21 cellular contexts compared by ENCODE assay signal in genomic region chr5:3891118-3891517, GRCh38.
A peak's percentile ranks its signal among the peaks of the same experiment; 100 is the strongest.
DNase-seq lines count a peak whose midpoint lies in the region; ATAC-seq, FAIRE-seq and TF ChIP-seq lines count a peak whose summit lies in the region.
"Had no signal": no experiment of that assay in that cellular context is flagged by ENCODE, and none has a peak within 500 bp of the region (broad histone marks: within the 10 kb centered on the region; RNA-seq: fewer than 3 reads in every experiment).

No MANE protein-coding gene starts in this region.

- no peaks in the 10 kb centered on the region for H3K27me3 Mint-ChIP-seq in immature natural killer cell (ENCODE audit: low read depth in 3 of 3)

- no peak overlapping the region for H3K18ac ChIP-seq in H1 (ENCODE audit: extremely low read depth, low read length)

- 50% methylated on average over 3 of the region's 3 CpGs; no CpG with 5 or more reads in 1 of the 2 experiments for WGBS in H1 (ENCODE audit: extremely low coverage in 1 of 2, insufficient coverage in 1 of 2, insufficient read length in 1 of 2, insufficient replicate concordance in 2 of 2, low coverage in 1 of 2, low lambda C conversion rate in 2 of 2, missing lambda C conversion rate in 1 of 2), 2 experiments

- TF ChIP-seq EP300 in H1 (IDR thresholded peaks at IDR 0.05; ENCODE audit: borderline replicate concordance in 1 of 2, low read depth in 2 of 2, low read length in 2 of 2): no peak

- no peak overlapping the region for H3K23ac ChIP-seq in H1 (ENCODE audit: insufficient read length)

- peak overlapping the region; percentile 51 to 69 (median 59) for H3K4me3 Mint-ChIP-seq in immature natural killer cell

- H2BK120ac ChIP-seq in H1 (replicated peaks; ENCODE audit: low read depth, low read length): no peak overlapping the region

- peak overlapping the region in 1 of 2 experiments; percentile 32; a peak in 1 of 4 replicates for H3K4me2 ChIP-seq in H1 (ENCODE audit: insufficient read depth in 1 of 2, low read depth in 2 of 2, low read length in 2 of 2)
- H3K4me2 ChIP-seq: SK-N-SH had no signal

- H3K27me3 ChIP-seq in H1 (replicated peaks in 1 of 4; ENCODE audit: control insufficient read depth in 3 of 4, extremely low read depth in 1 of 4, insufficient read depth in 3 of 4, low read length in 3 of 4): no peaks in the 10 kb centered on the region

- no peak for TF ChIP-seq RAD21 in H1 (IDR thresholded peaks at IDR 0.05 in 1 of 2, conservative IDR thresholded peaks at IDR 0.05 in 1 of 2; ENCODE audit: low read depth in 2 of 2, low read length in 2 of 2)

- no peak overlapping the region for H3K9ac ChIP-seq in H1 (replicated peaks in 1 of 4; ENCODE audit: extremely low read depth in 1 of 4, low read depth in 3 of 4, low read length in 3 of 4)
- H3K9ac ChIP-seq: GM23248, SK-N-SH had no signal

- POLR2A ChIA-PET in H1 (lab: Charles Lee; ENCODE audit: partially characterized antibody): no interaction called here

- H4K8ac ChIP-seq in H1 (ENCODE audit: extremely low read depth, insufficient read depth, low read length): no peak overlapping the region

- no peak for FAIRE-seq in H1 (lab: Jason Lieb, UNC)
- FAIRE-seq: A204.1, HTR-8/SVneo had no signal

- DNase-seq in CMK (ENCODE audit: low read depth) (peak; percentile 47), H1 (ENCODE audit: low read depth in 1 of 2, low spot score in 2 of 2) (no peak), immature natural killer cell (peak; percentile 30 to 50 (median 33)), T1000 (lab: John Stamatoyannopoulos, UW) (no peak), NCI-H1417 treated with DMSO at 0.1 percent for 48 hours (lab: John Stamatoyannopoulos, UW) (no peak)
- DNase-seq: GM23248, IMR-90, Karpas-422, NCI-H1417, NCI-H187 treated with DMSO at 0.1 percent for 48 hours, NCI-H2107, NCI-H69, SIG-M5, SK-N-SH had no signal

- no peak overlapping the region; a peak in 1 of 8 replicates for H3K4me3 ChIP-seq in H1 (ENCODE audit: extremely low read depth in 1 of 4, insufficient read depth in 2 of 4, low read depth in 3 of 4, low read length in 4 of 4)
- H3K4me3 ChIP-seq: GM23248 had no signal

- peak overlapping the region; percentile 74 for H3K27ac ChIP-seq in KOPT-K1 (ENCODE audit: low read depth, low read length, poor library complexity, severe bottlenecking)
- no peak overlapping the region for H3K27ac ChIP-seq in H1 (ENCODE audit: low read depth, low read length)
- H3K27ac ChIP-seq: GM23248 had no signal

- H3K36me3 ChIP-seq in KOPT-K1 (ENCODE audit: insufficient read depth, low read length): no peaks in the 10 kb centered on the region
- no peaks in the 10 kb centered on the region for H3K36me3 ChIP-seq in H1 (ENCODE audit: control insufficient read depth in 2 of 4, insufficient read depth in 4 of 4, low read length in 3 of 4)

- peaks cover 21% of the 10 kb centered on the region for H3K9me3 ChIP-seq in KOPT-K1 (ENCODE audit: insufficient read depth, low read length, poor library complexity, severe bottlenecking)
- no peaks in the 10 kb centered on the region for H3K9me3 ChIP-seq in H1 (ENCODE audit: insufficient read depth in 2 of 2, low read depth in 1 of 2, low read length in 1 of 2)
- H3K9me3 ChIP-seq: SK-N-SH had no signal

- H2BK15ac ChIP-seq in H1 (ENCODE audit: low read length): no peak overlapping the region

- H3K27ac Mint-ChIP-seq in immature natural killer cell: peak overlapping the region; percentile 68 to 88 (median 84)

- no peak overlapping the region for H4K5ac ChIP-seq in H1 (ENCODE audit: insufficient read length, low read depth, low read length)

- no peaks in the 10 kb centered on the region for H3K9me3 Mint-ChIP-seq in immature natural killer cell

- no peak overlapping the region for H3K14ac ChIP-seq in H1 (ENCODE audit: insufficient read length)

- TF ChIP-seq CTCF in H1 (IDR thresholded peaks at IDR 0.05; ENCODE audit: control extremely low read depth in 1 of 3, insufficient read depth in 1 of 3, low read depth in 1 of 3, low read length in 3 of 3): no peak

- CTCF ChIA-PET in H1 (lab: Charles Lee; ENCODE audit: partially characterized antibody): interaction anchor here (1.0 kb wide), 1 partner anchor 343 kb away, joined by 3 read pairs; no protein-coding TSS in a partner anchor

- peaks cover 0 to 9% (median 0%) of the 10 kb centered on the region in 3 donors for H3K36me3 Mint-ChIP-seq in immature natural killer cell

- H2AFZ ChIP-seq in H1 (ENCODE audit: low read length): no peak overlapping the region
- H2AFZ ChIP-seq: GM23248 had no signal

- 0 out of 2 replicates have a peak overlapping the region, but pooled peaks have one; percentile 4 for H2BK5ac ChIP-seq in H1 (ENCODE audit: low read depth, low read length)

- no peak for TF ChIP-seq POLR2A in H1 (IDR thresholded peaks at IDR 0.05; ENCODE audit: control extremely low read depth in 1 of 2, low read depth in 2 of 2, low read length in 2 of 2)

- H3K4me1 Mint-ChIP-seq in immature natural killer cell: peaks cover 56 to 77% of the 10 kb centered on the region in 2 donors

- ATAC-seq in HG03108 (IDR thresholded peaks at IDR 0.05; ENCODE audit: unreplicated experiment) (no peak), GM21737 (IDR thresholded peaks at IDR 0.05; ENCODE audit: unreplicated experiment) (no peak)
- ATAC-seq: HCT116, Panc1 had no signal

- no peaks in the 10 kb centered on the region for H3K23me2 ChIP-seq in H1 (ENCODE audit: low read depth, low read length)

- H3K79me2 ChIP-seq in H1 (ENCODE audit: control insufficient read depth in 1 of 2, insufficient read depth in 2 of 2, low read length in 2 of 2): no peaks in the 10 kb centered on the region

- no peak overlapping the region for H3K56ac ChIP-seq in H1 (replicated peaks; ENCODE audit: insufficient read length, low read depth, low read length)

- H2BK20ac ChIP-seq in H1 (ENCODE audit: low read length): no peak overlapping the region

- H2AK5ac ChIP-seq in H1 (ENCODE audit: low read depth, low read length): no peak overlapping the region

- no peak overlapping the region for H2BK12ac ChIP-seq in H1 (ENCODE audit: low read depth, low read length)

- H4K91ac ChIP-seq in H1 (replicated peaks; ENCODE audit: insufficient read length, low read length): no peak overlapping the region

- H3K4ac ChIP-seq in H1 (replicated peaks; ENCODE audit: insufficient read length, low read depth, low read length): no peak overlapping the region

- no peaks in the 10 kb centered on the region for H4K20me1 ChIP-seq in H1 (replicated peaks in 1 of 2; ENCODE audit: control insufficient read depth in 1 of 2, insufficient read depth in 2 of 2, low read length in 2 of 2)

- H3K4me1 ChIP-seq in H1 (replicated peaks in 1 of 4; ENCODE audit: control insufficient read depth in 3 of 4, insufficient read depth in 4 of 4, low read length in 3 of 4): peaks cover 4 to 9% (median 6%) of the 10 kb centered on the region in 4 experiments; a peak in 6 of 7 replicates

- no peaks in the 10 kb centered on the region for H3K79me1 ChIP-seq in H1 (ENCODE audit: low read depth, low read length)

TF ChIP-seq in H1, 55 proteins besides CTCF, POLR2A, EP300 and RAD21:
- no peak for TF ChIP-seq PHF8 (conservative IDR thresholded peaks at IDR 0.05; ENCODE audit: low read depth, low read length)
- TF ChIP-seq RFX5 (IDR thresholded peaks at IDR 0.05; ENCODE audit: borderline replicate concordance, low read depth, low read length): no peak
- no peak for TF ChIP-seq FOSL1 (IDR thresholded peaks at IDR 0.05; ENCODE audit: insufficient read depth, low read depth, low read length)
- TF ChIP-seq TAF1 (IDR thresholded peaks at IDR 0.05; ENCODE audit: low read depth, low read length): no peak
- no peak for TF ChIP-seq KDM4A (IDR thresholded peaks at IDR 0.05; ENCODE audit: low read depth, low read length, severe bottlenecking)

Comparison
In these comparisons a context has a peak if more than half of its experiments do, and no peak if none do; other contexts are left out.
1. DNase-seq: peak in CMK (single experiment) and immature natural killer cell (3 of 3); none in H1 (0 of 2), T1000 (single experiment) and NCI-H1417 treated with DMSO at 0.1 percent for 48 hours (single experiment).